Comparison of ENCODE assay signal across 8 cellular contexts in genomic region chr12:107131832-107132616, GRCh38. TPM values are rescaled to one million over a fixed set of nuclear protein-coding genes. Genes with fewer than 3 reads are reported as not detected.
A peak's percentile ranks its signal among the peaks of the same experiment; 100 is the strongest.
DNase-seq lines count a peak whose midpoint lies in the region; ATAC-seq and TF ChIP-seq lines count a peak whose summit lies in the region.

No MANE protein-coding gene starts in this region.

- H3K27me3 ChIP-seq in HL-60 (ENCODE audit: insufficient read depth, poor library complexity, severe bottlenecking) (no peaks in the 10 kb centered on the region), right cardiac atrium (ENCODE audit: control insufficient read depth, insufficient read depth) (no peaks in the 10 kb centered on the region), gastrocnemius medialis (no peaks in the 10 kb centered on the region)

- ATAC-seq in right cardiac atrium = peak; percentile 33 to 56
- ATAC-seq in gastrocnemius medialis = no peak
- no peak for ATAC-seq in HG02840 (IDR thresholded peaks at IDR 0.05; ENCODE audit: low FRiP score, unreplicated experiment)

- no peaks in the 10 kb centered on the region for H3K4me1 ChIP-seq in right cardiac atrium (ENCODE audit: control insufficient read depth, insufficient read depth, low read length)
- H3K4me1 ChIP-seq in gastrocnemius medialis = no peaks in the 10 kb centered on the region

- no peak overlapping the region for H3K4me3 ChIP-seq in HL-60 (replicated peaks; ENCODE audit: insufficient read depth, low read length)
- H3K4me3 ChIP-seq in astrocyte of the cerebellum (ENCODE audit: low read depth, low read length) = no peak overlapping the region
- no peak overlapping the region for H3K4me3 ChIP-seq in right cardiac atrium (ENCODE audit: low read length)
- no peak overlapping the region for H3K4me3 ChIP-seq in gastrocnemius medialis

- TF ChIP-seq CTCF in HL-60 (IDR thresholded peaks at IDR 0.05; ENCODE audit: insufficient read depth, low read length) (peak; percentile 76), astrocyte of the cerebellum (IDR thresholded peaks at IDR 0.05; ENCODE audit: low read depth, low read length, missing control alignments) (peak; percentile 75), gastrocnemius medialis (IDR thresholded peaks at IDR 0.05 in 4 of 5, conservative IDR thresholded peaks at IDR 0.05 in 1 of 5) (peak in 4 of 5 experiments; percentile 38 to 66 (median 54))

- H3K27ac ChIP-seq in HL-60 (replicated peaks) = no peak overlapping the region
- no peak overlapping the region for H3K27ac ChIP-seq in right cardiac atrium (ENCODE audit: low read length)
- no peak overlapping the region for H3K27ac ChIP-seq in gastrocnemius medialis

- no peaks in the 10 kb centered on the region for H3K36me3 ChIP-seq in gastrocnemius medialis

- DNase-seq in DMS 273 (lab: John Stamatoyannopoulos, UW; ENCODE audit: unreplicated experiment) (peak; percentile 85), HL-60 (ENCODE audit: low read depth in 1 of 2, low spot score in 1 of 2) (peak; percentile 1 to 32), NCI-H69 (lab: John Stamatoyannopoulos, UW) (peak; percentile 94), astrocyte of the cerebellum (ENCODE audit: low read depth) (peak; percentile 64), right cardiac atrium (no peak), gastrocnemius medialis (no peak)
- DNase-seq in activated effector memory CD4-positive, alpha-beta T cell treated with Interleukin-2 at 50 U/mL for 16 hours = no peak

- in situ Hi-C loops in astrocyte of the cerebellum (cut with HindIII; ENCODE audit: low sequenced_read_pairs) = loop anchor here (5.0 kb wide), 1 partner anchor 190 kb away; no protein-coding TSS in a partner anchor
- in situ Hi-C loops in gastrocnemius medialis (cut with MboI; ENCODE audit: low sequenced_read_pairs in 4 of 4) = loop anchor here in 3 of 4 donors (5.0 to 10.0 kb wide), 3 partner anchors 473 to 480 kb away; no protein-coding TSS in a partner anchor

- no peak for TF ChIP-seq POLR2A in gastrocnemius medialis (IDR thresholded peaks at IDR 0.05)

- intact Hi-C loops in right cardiac atrium (cut with DNase I) (loop anchor here (2.0 to 10.0 kb wide), 3 partner anchors 273 to 475 kb away; no protein-coding TSS in a partner anchor), gastrocnemius medialis (cut with DNase I; ENCODE audit: low total_unique reads) (loop anchor here (2.0 kb wide), 2 partner anchors 475 to 481 kb away; no protein-coding TSS in a partner anchor)

- WGBS in right cardiac atrium = 29% methylated on average over 10 of the region's 10 CpGs

- no peaks in the 10 kb centered on the region for H3K9me3 ChIP-seq in right cardiac atrium (ENCODE audit: control insufficient read depth, low read length)
- H3K9me3 ChIP-seq in gastrocnemius medialis = no peaks in the 10 kb centered on the region

RNA-seq across cellular contexts. Expression of gene CRY1, which starts 38.7 kb away (rescaled TPM):
- 10 to 100 TPM; 12.2 to 26.8 (median 16.3) TPM for total RNA-seq in right cardiac atrium
- 6.9 TPM for polyA plus RNA-seq in right cardiac atrium
- 10 to 100 TPM; 11.1 to 22.7 (median 11.7) TPM for total RNA-seq in gastrocnemius medialis

Comparison
In these comparisons a context has a peak if more than half of its experiments do, and no peak if none do; other contexts are left out.
1. DNase-seq: peak in DMS 273 (single experiment), HL-60 (2 of 2), NCI-H69 (single experiment) and astrocyte of the cerebellum (single experiment); none in right cardiac atrium (0 of 3), gastrocnemius medialis (0 of 2) and activated effector memory CD4-positive, alpha-beta T cell treated with Interleukin-2 at 50 U/mL for 16 hours (single experiment).
2. ATAC-seq: peak in right cardiac atrium (2 of 2); none in gastrocnemius medialis (0 of 2) and HG02840 (single experiment).
3. Peak in every context shown above with its lines, with median percentiles within 50 percentile points of each other: CTCF ChIP-seq.